In genomic region chr5:30102185-30102584, GRCh38 we compare ENCODE assay signal across 14 cellular contexts.
A peak's percentile ranks its signal among the peaks of the same experiment; 100 is the strongest.
DNase-seq lines count a peak whose midpoint lies in the region; ATAC-seq, FAIRE-seq and TF ChIP-seq lines count a peak whose summit lies in the region.
"Had no signal": no experiment of that assay in that cellular context is flagged by ENCODE, and none has a peak within 500 bp of the region (broad histone marks: within the 10 kb centered on the region; RNA-seq: fewer than 3 reads in every experiment).

No MANE protein-coding gene starts in this region.

- no peak for TF ChIP-seq POLR2A in HepG2 (IDR thresholded peaks at IDR 0.05; ENCODE audit: insufficient read depth in 1 of 2, low read depth in 2 of 2, low read length in 2 of 2)
- TF ChIP-seq POLR2A in right lobe of liver (IDR thresholded peaks at IDR 0.05) = no peak

- in situ Hi-C loops in HepG2 (cut with HindIII; ENCODE audit: extremely low pct_ligation_motif_present, low pct_unique_long_range_greater_than_20kb) = no loop called here
- in situ Hi-C loops in Panc1 (cut with HindIII; ENCODE audit: low pct_unique_long_range_greater_than_20kb, low sequenced_read_pairs) = no loop called here
- in situ Hi-C loops in brain microvascular endothelial cell (cut with HindIII; ENCODE audit: low pct_ligation_motif_present, low sequenced_read_pairs) = no loop called here

- POLR2A ChIA-PET in HepG2 (lab: Yijun Ruan, JAX) (no interaction called here), Panc1 (lab: Charles Lee) (no interaction called here)

- no peak overlapping the region for H3K4me2 ChIP-seq in HepG2 (ENCODE audit: low read depth, low read length)

- H3K9me3 ChIP-seq in HepG2 (ENCODE audit: low read length) (no peaks in the 10 kb centered on the region), right lobe of liver (no peaks in the 10 kb centered on the region), Panc1 (ENCODE audit: control insufficient read depth, insufficient read depth, low read depth, low read length) (no peaks in the 10 kb centered on the region)

- no peaks in the 10 kb centered on the region for H3K27me3 ChIP-seq in HepG2 (ENCODE audit: control insufficient read depth in 1 of 2, insufficient read depth in 2 of 2, low read length in 2 of 2)
- no peaks in the 10 kb centered on the region for H3K27me3 ChIP-seq in right lobe of liver
- no peaks in the 10 kb centered on the region for H3K27me3 ChIP-seq in Panc1 (ENCODE audit: control insufficient read depth, insufficient read depth, low read length)
- H3K27me3 ChIP-seq in brain microvascular endothelial cell (replicated peaks) = no peaks in the 10 kb centered on the region

- no peaks in the 10 kb centered on the region for H3K4me1 ChIP-seq in HepG2 (ENCODE audit: insufficient read depth, low read length)
- H3K4me1 ChIP-seq in right lobe of liver = no peaks in the 10 kb centered on the region
- H3K4me1 ChIP-seq in Panc1 (ENCODE audit: control insufficient read depth, insufficient read depth, low read length) = 0 out of 2 replicates have a peak, but pooled peaks cover 2% of the 10 kb centered on the region

- TF ChIP-seq CTCF in HepG2 (CRISPR knock-in tag; IDR thresholded peaks at IDR 0.05) (no peak), right lobe of liver (IDR thresholded peaks at IDR 0.05) (no peak), Panc1 (IDR thresholded peaks at IDR 0.05) (no peak), brain microvascular endothelial cell (IDR thresholded peaks at IDR 0.05; ENCODE audit: low read depth, low read length, missing control alignments) (no peak)

- no peak for FAIRE-seq in HepG2 (lab: Jason Lieb, UNC)
- FAIRE-seq: D721Med, H54 had no signal

- no peak overlapping the region for H3K9ac ChIP-seq in HepG2 (ENCODE audit: insufficient read depth, low read depth, low read length)

- CTCF ChIA-PET in HepG2 (lab: Yijun Ruan, JAX; ENCODE audit: low intra/inter-chr PET ratio, low total read pairs) (no interaction called here), Panc1 (lab: Charles Lee) (no interaction called here)

- no TSS peak for BruUV-seq in HepG2 (replicated peaks; lab: Mats Ljungman, UMichigan)
- BruUV-seq in Panc1 (replicated peaks; lab: Mats Ljungman, UMichigan) = no TSS peak

- intact Hi-C loops in HepG2 (cut with micrococcal nuclease; ENCODE audit: unreplicated experiment) = no loop called here
- intact Hi-C loops in right lobe of liver (cut with DNase I) = no loop called here
- intact Hi-C loops in Panc1 (cut with micrococcal nuclease; ENCODE audit: unreplicated experiment) = no loop called here

- no peak for TF ChIP-seq RAD21 in HepG2 (CRISPR knock-in tag; IDR thresholded peaks at IDR 0.05)

- H3K27ac ChIP-seq in HepG2 (ENCODE audit: extremely low read length, insufficient read depth, low read length) (no peak overlapping the region), right lobe of liver (no peak overlapping the region), Panc1 (ENCODE audit: low read length) (peak overlapping the region; percentile 62; the same call in 1 of the 2 replicates), brain microvascular endothelial cell (peak overlapping the region; percentile 80)

- DNase-seq in HepG2 (ENCODE audit: low spot score) = no peak
- no peak for DNase-seq in right lobe of liver
- DNase-seq in Panc1 (ENCODE audit: low read depth, low spot score) = no peak
- DNase-seq in brain microvascular endothelial cell = no peak
- no peak for DNase-seq in putamen (ENCODE audit: low spot score)
- DNase-seq in activated CD4-positive, alpha-beta T cell treated with anti-CD3 and anti-CD28 coated beads for 48 hours = no peak
- DNase-seq: CD8-positive, alpha-beta T cell; COR-L47; DMS153; GF-D8 had no signal

- H4K20me1 ChIP-seq in HepG2 (ENCODE audit: insufficient read depth, low read length) = no peaks in the 10 kb centered on the region

- H3K36me3 ChIP-seq in HepG2 (replicated peaks in 1 of 2; ENCODE audit: control insufficient read depth in 1 of 2, insufficient read depth in 2 of 2, low read length in 2 of 2) (no peaks in the 10 kb centered on the region), right lobe of liver (no peaks in the 10 kb centered on the region), Panc1 (ENCODE audit: control insufficient read depth, insufficient read depth, low read length) (no peaks in the 10 kb centered on the region), brain microvascular endothelial cell (replicated peaks) (no peaks in the 10 kb centered on the region)

- no peak for TF ChIP-seq EP300 in HepG2 (IDR thresholded peaks at IDR 0.05; ENCODE audit: low read depth in 2 of 2, low read length in 2 of 2)
- no peak for TF ChIP-seq EP300 in HepG2 (CRISPR knock-in tag; IDR thresholded peaks at IDR 0.05; ENCODE audit: borderline replicate concordance)

- ATAC-seq in HepG2 (no peak), right lobe of liver (no peak), Panc1 (no peak), HG03460 (IDR thresholded peaks at IDR 0.05; ENCODE audit: unreplicated experiment) (no peak)
- ATAC-seq: CD8-positive, alpha-beta T cell; HCT116 had no signal

- no peaks in the 10 kb centered on the region for H3K79me2 ChIP-seq in HepG2 (ENCODE audit: insufficient read depth, low read length)

- H2AFZ ChIP-seq in HepG2 (ENCODE audit: low read length) = no peak overlapping the region

- 3% methylated on average over 2 of the region's 2 CpGs for WGBS in HepG2 (ENCODE audit: low lambda C conversion rate)
- 62% methylated on average over 2 of the region's 2 CpGs for WGBS in right lobe of liver (ENCODE audit: insufficient coverage, low coverage, low lambda C conversion rate, missing lambda C conversion rate)

- no peak overlapping the region for H3K4me3 ChIP-seq in HepG2 (replicated peaks in 1 of 3; ENCODE audit: insufficient read depth in 1 of 3, low read depth in 2 of 3, low read length in 3 of 3)
- no peak overlapping the region for H3K4me3 ChIP-seq in right lobe of liver
- no peak overlapping the region for H3K4me3 ChIP-seq in Panc1 (ENCODE audit: low read depth in 2 of 2, low read length in 2 of 2)
- H3K4me3 ChIP-seq in brain microvascular endothelial cell (ENCODE audit: low read depth, low read length) = no peak overlapping the region

TF ChIP-seq in HepG2, 621 proteins besides CTCF, POLR2A, EP300 and RAD21:
- no peak for TF ChIP-seq ZNF367 (CRISPR knock-in tag; IDR thresholded peaks at IDR 0.05; ENCODE audit: borderline replicate concordance)
- peak; percentile 88 for TF ChIP-seq MAFF (IDR thresholded peaks at IDR 0.05; ENCODE audit: low read depth, low read length)
- TF ChIP-seq MEF2D (CRISPR knock-in tag; IDR thresholded peaks at IDR 0.05) = no peak
- TF ChIP-seq PAWR (CRISPR knock-in tag; IDR thresholded peaks at IDR 0.05; ENCODE audit: borderline replicate concordance) = no peak
- no peak for TF ChIP-seq ADNP (CRISPR knock-in tag; IDR thresholded peaks at IDR 0.05)
- TF ChIP-seq MYPOP (CRISPR knock-in tag; IDR thresholded peaks at IDR 0.05) = no peak
- peak; percentile 82 to 94 for TF ChIP-seq MAFK (conservative IDR thresholded peaks at IDR 0.05 in 1 of 2, IDR thresholded peaks at IDR 0.05 in 1 of 2; ENCODE audit: low read length in 2 of 2)
- no peak for TF ChIP-seq JUND (CRISPR knock-in tag; IDR thresholded peaks at IDR 0.05)
TF ChIP-seq in HepG2: peak in this region for 2.

Comparison
In these comparisons a context has a peak if more than half of its experiments do, and no peak if none do; other contexts are left out.
1. H3K27ac ChIP-seq: peak in Panc1 (single experiment) and brain microvascular endothelial cell (single experiment); none in HepG2 (single experiment) and right lobe of liver (0 of 3).